Comparison of ENCODE assay signal across 12 cellular contexts in the genomic region with DNA sequence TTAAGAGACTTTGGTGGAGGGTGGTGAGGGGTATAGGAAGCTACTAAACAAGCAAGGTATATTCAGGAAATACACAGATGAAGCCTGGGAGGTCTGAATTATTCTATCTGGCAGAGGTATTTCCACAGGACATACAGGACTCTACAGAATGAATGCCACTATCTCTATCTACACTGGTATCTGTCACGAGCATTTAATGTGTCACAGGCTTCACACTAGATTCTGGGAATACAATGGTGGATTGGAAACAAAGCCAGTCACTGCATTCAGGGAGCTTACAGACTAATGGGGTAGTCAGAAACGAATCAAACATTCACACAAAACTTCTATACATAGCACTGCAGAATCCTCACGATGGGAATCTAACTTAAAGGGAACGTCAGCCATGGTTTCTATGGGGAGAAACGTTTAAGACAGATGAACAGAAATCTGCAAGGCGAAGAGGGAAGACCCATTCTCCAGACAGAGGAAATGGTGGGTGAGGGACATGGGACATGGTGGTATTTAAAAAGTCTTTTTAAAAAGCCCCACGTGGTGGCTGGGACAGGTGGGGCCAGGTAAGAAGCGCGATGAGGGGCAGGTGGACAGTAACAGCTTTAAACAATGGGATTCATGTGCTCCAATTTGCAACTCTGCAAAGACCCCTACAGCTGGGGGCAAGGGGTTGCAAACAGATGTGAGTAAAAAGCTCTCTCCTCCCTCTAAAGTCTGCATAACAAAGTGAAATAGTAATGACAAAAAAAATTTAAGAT. TPM values are rescaled to one million over a fixed set of nuclear protein-coding genes. Genes with fewer than 3 reads are reported as not detected.
DNase-seq lines count a peak whose midpoint lies in the region; ATAC-seq and TF ChIP-seq lines count a peak whose summit lies in the region.
"Had no signal": no experiment of that assay in that cellular context is flagged by ENCODE, and none has a peak within 500 bp of the region (broad histone marks: within the 10 kb centered on the region; RNA-seq: fewer than 3 reads in every experiment).

No MANE protein-coding gene starts in this region.

- no peak for ATAC-seq in heart right ventricle
- no peak for ATAC-seq in left ventricle myocardium superior
- ATAC-seq in naive thymus-derived CD4-positive, alpha-beta T cell = no peak
- no peak for ATAC-seq in upper lobe of right lung
- no peak for ATAC-seq in GM21526 (IDR thresholded peaks at IDR 0.05; ENCODE audit: low FRiP score, unreplicated experiment)
- ATAC-seq: SK-N-SH treated with all-trans-retinoic acid at 6 μM for 48 hours had no signal

- no peaks in the 10 kb centered on the region for H3K27me3 Mint-ChIP-seq in naive thymus-derived CD4-positive, alpha-beta T cell

- WGBS in heart right ventricle, 2 donors = 69 to 72% methylated on average over 9 of the region's 9 CpGs

- H3K27me3 ChIP-seq in heart right ventricle (no peaks in the 10 kb centered on the region), upper lobe of right lung (no peaks in the 10 kb centered on the region)
- no peaks in the 10 kb centered on the region for H3K27me3 ChIP-seq in naive thymus-derived CD4-positive, alpha-beta T cell (ENCODE audit: control insufficient read depth in 2 of 2, insufficient read depth in 2 of 2, low read length in 2 of 2)
- H3K27me3 ChIP-seq: hepatocyte had no signal

- peak overlapping the region in 7 of 10 donors; percentile 1 to 68 (median 52) for H3K4me3 Mint-ChIP-seq in naive thymus-derived CD4-positive, alpha-beta T cell

- peaks cover 0 to 5% (median 0%) of the 10 kb centered on the region in 11 donors for H3K9me3 Mint-ChIP-seq in naive thymus-derived CD4-positive, alpha-beta T cell

- H3K9me3 ChIP-seq in heart right ventricle = peaks cover 0 to 5% (median 0%) of the 10 kb centered on the region in 11 donors
- H3K9me3 ChIP-seq in naive thymus-derived CD4-positive, alpha-beta T cell (ENCODE audit: control insufficient read depth in 2 of 3, low read length in 3 of 3) = no peaks in the 10 kb centered on the region
- H3K9me3 ChIP-seq in upper lobe of right lung = no peaks in the 10 kb centered on the region

- POLR2A ChIA-PET in naive thymus-derived CD4-positive, alpha-beta T cell (lab: Charles Lee) = interaction anchor here (0.8 to 5.1 kb wide), 2 partner anchors 8 to 15 kb away, joined by 4 to 28 read pairs; no protein-coding TSS in a partner anchor

- H3K4me1 Mint-ChIP-seq in naive thymus-derived CD4-positive, alpha-beta T cell = peaks cover 51 to 86% (median 77%) of the 10 kb centered on the region in 7 donors

- DNase-seq in heart right ventricle (no peak), left ventricle myocardium superior (no peak), caudate nucleus (lab: John Stamatoyannopoulos, UW) (no peak), upper lobe of right lung (no peak), DMS153 treated with DMSO at 0.1 percent for 48 hours (lab: John Stamatoyannopoulos, UW; ENCODE audit: unreplicated experiment) (no peak), NCI-H2196 (lab: John Stamatoyannopoulos, UW; ENCODE audit: unreplicated experiment) (no peak)
- DNase-seq in naive thymus-derived CD4-positive, alpha-beta T cell = no peak
- DNase-seq: activated naive CD4-positive, alpha-beta T cell treated with anti-CD3 and anti-CD28 coated beads, Interleukin-2, amount 50 U/mL, for 16 hours; effector memory CD4-positive, alpha-beta T cell had no signal

- H3K36me3 ChIP-seq in heart right ventricle (no peaks in the 10 kb centered on the region), upper lobe of right lung (no peaks in the 10 kb centered on the region)
- no peaks in the 10 kb centered on the region for H3K36me3 ChIP-seq in naive thymus-derived CD4-positive, alpha-beta T cell (ENCODE audit: control insufficient read depth in 2 of 3, insufficient read depth in 3 of 3, low read length in 3 of 3)

- intact Hi-C loops in heart right ventricle (cut with DNase I) (loop anchor here in 1 of 10 donors (5.0 kb wide), 1 partner anchor 67 kb away; no protein-coding TSS in a partner anchor), left ventricle myocardium superior (cut with micrococcal nuclease) (no loop called here), upper lobe of right lung (cut with DNase I) (no loop called here)
- intact Hi-C loops in naive thymus-derived CD4-positive, alpha-beta T cell (cut with micrococcal nuclease) = loop anchor here (1.0 to 5.0 kb wide), 2 partner anchors 8 to 262 kb away; a partner anchor contains a TSS

- TF ChIP-seq CTCF in heart right ventricle (IDR thresholded peaks at IDR 0.05) (no peak), upper lobe of right lung (IDR thresholded peaks at IDR 0.05) (no peak)

- H3K4me1 ChIP-seq in heart right ventricle (peaks cover 42 to 99% (median 84%) of the 10 kb centered on the region in 9 donors), upper lobe of right lung (peaks cover 78% of the 10 kb centered on the region)
- peaks cover 50 to 52% of the 10 kb centered on the region in 2 donors for H3K4me1 ChIP-seq in naive thymus-derived CD4-positive, alpha-beta T cell (ENCODE audit: control insufficient read depth in 2 of 2, insufficient read depth in 2 of 2, low read length in 2 of 2)

- no peak overlapping the region for H3K4me3 ChIP-seq in heart right ventricle
- H3K4me3 ChIP-seq in naive thymus-derived CD4-positive, alpha-beta T cell (ENCODE audit: low read length) = no peak overlapping the region
- no peak overlapping the region for H3K4me3 ChIP-seq in upper lobe of right lung
- H3K4me3 ChIP-seq: hepatocyte had no signal

- peak overlapping the region in 4 of 9 donors; percentile 60 to 70 (median 65) for H3K27ac Mint-ChIP-seq in naive thymus-derived CD4-positive, alpha-beta T cell

- CTCF ChIA-PET in naive thymus-derived CD4-positive, alpha-beta T cell (lab: Charles Lee) = interaction anchor here (1.0 kb wide), 1 partner anchor 207 kb away, joined by 5 read pairs; no protein-coding TSS in a partner anchor

- H3K27ac ChIP-seq in heart right ventricle = peak overlapping the region; percentile 71 to 92 (median 84)
- H3K27ac ChIP-seq in caudate nucleus (ENCODE audit: low read depth, low read length) = peak overlapping the region; percentile 87
- no peak overlapping the region for H3K27ac ChIP-seq in naive thymus-derived CD4-positive, alpha-beta T cell (ENCODE audit: low read depth, low read length)
- peak overlapping the region; percentile 65 for H3K27ac ChIP-seq in upper lobe of right lung
- H3K27ac ChIP-seq: hepatocyte had no signal

- peaks cover 0 to 38% (median 3%) of the 10 kb centered on the region in 5 donors for H3K36me3 Mint-ChIP-seq in naive thymus-derived CD4-positive, alpha-beta T cell

RNA-seq across cellular contexts. Expression of a gene that starts 16.5 kb away (rescaled TPM):
- 100 to 1,000 TPM in 3 of 10 donors, 10 to 100 TPM in 7; 71.9 to 109 (median 95.2) TPM for total RNA-seq in heart right ventricle
- polyA plus RNA-seq in heart right ventricle = 10 to 100 TPM; 23.8 to 33.8 TPM
- 104 TPM for total RNA-seq in left ventricle myocardium superior
- total RNA-seq in naive thymus-derived CD4-positive, alpha-beta T cell = 10 to 100 TPM; 28.5 to 46.3 (median 34.4) TPM
- polyA plus RNA-seq in naive thymus-derived CD4-positive, alpha-beta T cell = 10 to 100 TPM; 14.5 to 35.2 TPM
- 56.2 TPM for total RNA-seq in upper lobe of right lung

Comparison
In these comparisons a context has a peak if more than half of its experiments do, and no peak if none do; other contexts are left out.
1. intact Hi-C loops: an anchor here in naive thymus-derived CD4-positive, alpha-beta T cell (1.0 to 5.0 kb wide); none called in left ventricle myocardium superior and upper lobe of right lung.